Comparison of ENCODE assay signal across 29 cellular contexts in genomic region chr21:27545754-27546349, GRCh38.
"Had no signal": no experiment of that assay in that cellular context is flagged by ENCODE, and none has a peak within 500 bp of the region (broad histone marks: within the 10 kb centered on the region; RNA-seq: fewer than 3 reads in every experiment).

No MANE protein-coding gene starts in this region.

- H3K27ac Mint-ChIP-seq: activated B cell treated with CpG ODN at 0.5 μM for 24 hours; activated naive CD4-positive, alpha-beta T cell treated with anti-CD3 and anti-CD28 coated beads for 36 hours; activated naive CD8-positive, alpha-beta T cell treated with anti-CD3 and anti-CD28 coated beads for 36 hours; immature natural killer cell; nephron; stimulated activated effector memory CD8-positive, alpha-beta T cell treated with anti-CD3 and anti-CD28 coated beads, Interleukin-12 subunit alpha, Interleukin-12 subunit beta, amount 100 ng/mL, for 72 hours; stimulated activated naive CD8-positive, alpha-beta T cell treated with anti-CD3 and anti-CD28 coated beads, Interleukin-15, Interleukin-2, amounts not matched to agents 100 ng/mL and 50 ng/mL, for 24 hours had no signal

- H3K27me3 ChIP-seq: ascending aorta, brain microvascular endothelial cell, dorsolateral prefrontal cortex, left lung, neutrophil, ovary, sigmoid colon had no signal

- H3K9me3 ChIP-seq: ascending aorta, left lung, neutrophil, ovary, psoas muscle, sigmoid colon, thoracic aorta had no signal

- H3K36me3 Mint-ChIP-seq: activated naive CD8-positive, alpha-beta T cell treated with anti-CD3 and anti-CD28 coated beads for 36 hours; immature natural killer cell; stimulated activated effector memory CD8-positive, alpha-beta T cell treated with anti-CD3 and anti-CD28 coated beads, Interleukin-12 subunit alpha, Interleukin-12 subunit beta, amount 100 ng/mL, for 72 hours had no signal

- H3K36me3 ChIP-seq: ascending aorta, brain microvascular endothelial cell, left lung, neutrophil, ovary, sigmoid colon, thoracic aorta had no signal

- ATAC-seq: left lung; psoas muscle; stimulated activated effector memory CD8-positive, alpha-beta T cell treated with anti-CD3 and anti-CD28 coated beads, Interleukin-12 subunit alpha, Interleukin-12 subunit beta, amount 100 ng/mL, for 72 hours had no signal

- H3K4me1 ChIP-seq: ascending aorta had no signal

- H3K4me3 Mint-ChIP-seq: activated B cell treated with CpG ODN at 0.5 μM for 24 hours; activated naive CD4-positive, alpha-beta T cell treated with anti-CD3 and anti-CD28 coated beads for 36 hours; activated naive CD8-positive, alpha-beta T cell treated with anti-CD3 and anti-CD28 coated beads for 36 hours; immature natural killer cell; nephron; stimulated activated effector memory CD8-positive, alpha-beta T cell treated with anti-CD3 and anti-CD28 coated beads, Interleukin-12 subunit alpha, Interleukin-12 subunit beta, amount 100 ng/mL, for 72 hours; stimulated activated naive CD8-positive, alpha-beta T cell treated with anti-CD3 and anti-CD28 coated beads, Interleukin-15, Interleukin-2, amounts not matched to agents 100 ng/mL and 50 ng/mL, for 24 hours had no signal

- DNase-seq: activated B cell treated with CpG ODN at 0.5 μM for 24 hours; activated effector memory CD4-positive, alpha-beta T cell treated with Interleukin-2 at 50 U/mL for 16 hours; activated naive CD4-positive, alpha-beta T cell treated with anti-CD3 and anti-CD28 coated beads for 36 hours; activated naive CD8-positive, alpha-beta T cell treated with anti-CD3 and anti-CD28 coated beads for 36 hours; activated T-cell treated with anti-CD3 and anti-CD28 coated beads for 4 hours; brain microvascular endothelial cell; dorsolateral prefrontal cortex; effector memory CD4-positive, alpha-beta T cell; erythroblast; head of caudate nucleus; hippocampal formation; immature natural killer cell; kidney glomerular epithelial cell; left lung; ovary; psoas muscle; sigmoid colon; small intestine; stimulated activated CD4-positive, alpha-beta T cell treated with anti-CD3 and anti-CD28 coated beads, Interleukin-4, amount 100 ng/mL, for 24 hours; T-helper 2 cell; trophoblast cell had no signal

- H3K27ac ChIP-seq: ascending aorta, brain microvascular endothelial cell, coronary artery, dorsolateral prefrontal cortex, left lung, neutrophil, ovary, psoas muscle, sigmoid colon, thoracic aorta had no signal

- H3K4me3 ChIP-seq: ascending aorta, coronary artery, dorsolateral prefrontal cortex, left lung, lung, ovary, psoas muscle, sigmoid colon, thoracic aorta had no signal

- H3K27me3 Mint-ChIP-seq: activated B cell treated with CpG ODN at 0.5 μM for 24 hours; activated naive CD8-positive, alpha-beta T cell treated with anti-CD3 and anti-CD28 coated beads for 36 hours; stimulated activated naive CD8-positive, alpha-beta T cell treated with anti-CD3 and anti-CD28 coated beads, Interleukin-15, Interleukin-2, amounts not matched to agents 100 ng/mL and 50 ng/mL, for 24 hours had no signal

- H3K4me1 Mint-ChIP-seq: activated B cell treated with CpG ODN at 0.5 μM for 24 hours; activated naive CD8-positive, alpha-beta T cell treated with anti-CD3 and anti-CD28 coated beads for 36 hours; immature natural killer cell; nephron; stimulated activated effector memory CD8-positive, alpha-beta T cell treated with anti-CD3 and anti-CD28 coated beads, Interleukin-12 subunit alpha, Interleukin-12 subunit beta, amount 100 ng/mL, for 72 hours had no signal
